Comparison of ENCODE assay signal across 9 cellular contexts in the genomic region with DNA sequence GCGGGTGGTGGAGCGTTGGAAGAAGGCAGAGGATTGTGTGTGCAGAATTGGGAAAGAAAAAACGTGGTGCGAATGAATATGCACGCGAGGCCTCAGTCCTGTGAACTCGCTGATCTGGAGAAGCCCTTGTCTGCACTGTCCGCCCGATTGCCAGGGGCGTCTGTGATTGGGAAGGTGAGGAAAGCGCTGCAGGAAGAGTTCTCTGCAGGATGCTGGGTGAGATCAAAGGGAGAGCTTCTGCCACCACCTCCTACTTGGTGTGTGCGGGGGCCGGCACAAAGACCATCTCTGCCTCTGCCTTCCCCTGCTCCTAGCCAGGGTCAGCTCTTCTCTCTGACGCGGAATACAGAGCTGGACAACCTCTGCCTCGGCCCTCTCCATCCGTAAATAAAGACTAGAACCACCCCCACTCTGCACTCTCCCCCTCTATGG. TPM values are rescaled to one million over a fixed set of nuclear protein-coding genes. Genes with fewer than 3 reads are reported as not detected.
A peak's percentile ranks its signal among the peaks of the same experiment; 100 is the strongest.
DNase-seq lines count a peak whose midpoint lies in the region; ATAC-seq and TF ChIP-seq lines count a peak whose summit lies in the region.
"Had no signal": no experiment of that assay in that cellular context is flagged by ENCODE, and none has a peak within 500 bp of the region (broad histone marks: within the 10 kb centered on the region; RNA-seq: fewer than 3 reads in every experiment).

No MANE protein-coding gene starts in this region.

- DNase-seq in GM23248 (peak; percentile 65), T-cell (no peak), fibroblast of villous mesenchyme (ENCODE audit: low read depth) (no peak), gastrocnemius medialis (no peak), activated gamma-delta T cell treated with Interleukin-2 at 50 U/mL for 16 hours (no peak)
- DNase-seq in activated CD4-positive, CD25-positive, alpha-beta regulatory T cell treated with anti-CD3 and anti-CD28 coated beads, Interleukin-2, amount 50 U/mL, for 72 hours, result no peak

- no peaks in the 10 kb centered on the region for H3K36me3 Mint-ChIP-seq in T-cell

- peak overlapping the region; percentile 94 for H2AFZ ChIP-seq in GM23248

- H3K36me3 ChIP-seq in GM23248 (ENCODE audit: low read depth), result no peaks in the 10 kb centered on the region
- H3K36me3 ChIP-seq in gastrocnemius medialis, result no peaks in the 10 kb centered on the region

- H3K4me1 ChIP-seq in GM23248 (ENCODE audit: insufficient read depth) (0 out of 2 replicates have a peak, but pooled peaks cover 11% of the 10 kb centered on the region), gastrocnemius medialis (peaks cover 22 to 25% of the 10 kb centered on the region in 2 donors)

- no peak for TF ChIP-seq POLR2A in gastrocnemius medialis (IDR thresholded peaks at IDR 0.05)

- WGBS in GM23248 (ENCODE audit: low coverage in 1 of 2, low lambda C conversion rate in 2 of 2, missing lambda C conversion rate in 2 of 2), 2 experiments, result 22 to 24% methylated on average over 17 of the region's 17 CpGs

- peaks cover 42% of the 10 kb centered on the region for H3K79me2 ChIP-seq in GM23248 (ENCODE audit: insufficient read depth)

- H3K4me3 Mint-ChIP-seq in T-cell, result peak overlapping the region; percentile 88 to 94 (median 92)

- H3K9me3 Mint-ChIP-seq in T-cell, result no peaks in the 10 kb centered on the region

- no peaks in the 10 kb centered on the region for H3K9me2 ChIP-seq in GM23248 (ENCODE audit: insufficient read depth)

- peak overlapping the region; percentile 83 for H3K9ac ChIP-seq in GM23248

- H3K4me3 ChIP-seq in GM23248, result peak overlapping the region; percentile 78
- peak overlapping the region; percentile 96 for H3K4me3 ChIP-seq in fibroblast of villous mesenchyme (ENCODE audit: low read depth, low read length)
- H3K4me3 ChIP-seq in gastrocnemius medialis, result peak overlapping the region; percentile 57 to 93 (median 86)

- ATAC-seq in T-cell (replicated peaks in 1 of 4), result no peak
- ATAC-seq in gastrocnemius medialis, result no peak
- no peak for ATAC-seq in activated CD4-positive, CD25-positive, alpha-beta regulatory T cell treated with anti-CD3 and anti-CD28 coated beads, Interleukin-2, amount 50 U/mL, for 24 hours
- no peak for ATAC-seq in GM19395 (IDR thresholded peaks at IDR 0.05; ENCODE audit: unreplicated experiment)

- in situ Hi-C loops in GM23248 (cut with MboI), result no loop called here
- in situ Hi-C loops in gastrocnemius medialis (cut with MboI; ENCODE audit: low sequenced_read_pairs in 4 of 4), result no loop called here

- no peaks in the 10 kb centered on the region for H4K20me1 ChIP-seq in GM23248 (ENCODE audit: insufficient read depth)

- H3K27me3 ChIP-seq in GM23248 (replicated peaks; ENCODE audit: insufficient read depth), result no peaks in the 10 kb centered on the region
- no peaks in the 10 kb centered on the region for H3K27me3 ChIP-seq in gastrocnemius medialis

- no peaks in the 10 kb centered on the region for H3K27me3 Mint-ChIP-seq in T-cell

- POLR2A ChIA-PET in T-cell (lab: Charles Lee), result interaction anchor here in 1 of 2 donors (0.7 kb wide), 1 partner anchor 96 kb away, joined by 5 read pairs; no protein-coding TSS in a partner anchor

- H3F3A ChIP-seq in GM23248 (ENCODE audit: insufficient read depth), result no peaks in the 10 kb centered on the region

- CTCF ChIA-PET in T-cell (lab: Charles Lee), result no interaction called here

- H3K27ac Mint-ChIP-seq in T-cell, result peak overlapping the region in 1 of 2 donors; percentile 92

- intact Hi-C loops in gastrocnemius medialis (cut with DNase I; ENCODE audit: low total_unique reads), result loop anchor here (2.0 kb wide), 1 partner anchor 189 kb away; a partner anchor contains a TSS

- H3K27ac ChIP-seq in GM23248, result peak overlapping the region; percentile 41; the same call in 1 of the 2 replicates
- peak overlapping the region; percentile 68 to 94 (median 84) for H3K27ac ChIP-seq in gastrocnemius medialis

- no peak for TF ChIP-seq CTCF in fibroblast of villous mesenchyme (IDR thresholded peaks at IDR 0.05; ENCODE audit: insufficient read depth, low read depth, low read length)
- no peak for TF ChIP-seq CTCF in gastrocnemius medialis (IDR thresholded peaks at IDR 0.05 in 4 of 5, conservative IDR thresholded peaks at IDR 0.05 in 1 of 5)

- H3K9me3 ChIP-seq in GM23248 (ENCODE audit: low read depth), result no peaks in the 10 kb centered on the region
- no peaks in the 10 kb centered on the region for H3K9me3 ChIP-seq in gastrocnemius medialis

- H3K4me2 ChIP-seq in GM23248 (ENCODE audit: unreplicated experiment), result peak overlapping the region; percentile 70

- peaks cover 28 to 43% (median 42%) of the 10 kb centered on the region in 3 donors for H3K4me1 Mint-ChIP-seq in T-cell

RNA-seq across cellular contexts. Expression of a gene that starts 0.8 kb away (rescaled TPM):
- total RNA-seq in GM23248 (2014; rRNA removed; shearing (Covaris generic)), result 97.5 and 128 TPM in 2 replicates
- 123 and 124 TPM in 2 replicates for polyA plus RNA-seq in GM23248 (2016; fragmentation: Nextera tagmentation; extraction: Ambion mirVana)
- 10 to 100 TPM; 72.3 to 85.9 (median 79.3) TPM for total RNA-seq in T-cell
- total RNA-seq in fibroblast of villous mesenchyme, result 68.0 and 83.3 TPM in 2 replicates
- total RNA-seq in gastrocnemius medialis, result 10 to 100 TPM; 33.0 to 42.5 (median 37.6) TPM

RNA-seq across cellular contexts. Expression of a gene that starts 25.3 kb away (rescaled TPM):
- total RNA-seq in GM23248 (2014; rRNA removed; shearing (Covaris generic)), result not detected in 2 replicates
- polyA plus RNA-seq in GM23248 (2016; fragmentation: Nextera tagmentation; extraction: Ambion mirVana), result not detected in 2 replicates
- total RNA-seq in T-cell (under 1 TPM in 4 of 5 donors, not detected in 1; 0.06 to 0.35 (median 0.20) TPM), fibroblast of villous mesenchyme (under 0.01 TPM in 1 of 2 replicates, not detected in the other), gastrocnemius medialis (not detected)

RNA-seq across cellular contexts. Expression of a gene that starts 29.6 kb away (rescaled TPM):
- total RNA-seq in GM23248 (2014; rRNA removed; shearing (Covaris generic)), result not detected in 2 replicates
- polyA plus RNA-seq in GM23248 (2016; fragmentation: Nextera tagmentation; extraction: Ambion mirVana), result not detected in 2 replicates
- total RNA-seq in T-cell, result not detected
- total RNA-seq in fibroblast of villous mesenchyme, result not detected in 2 replicates
- not detected for total RNA-seq in gastrocnemius medialis
- total RNA-seq: sciatic nerve had no signal

RNA-seq across cellular contexts. Expression of a gene that starts 33.0 kb away (rescaled TPM):
- not detected in 2 replicates for total RNA-seq in GM23248 (2014; rRNA removed; shearing (Covaris generic))
- 0.34 TPM in 1 of 2 replicates, not detected in the other for polyA plus RNA-seq in GM23248 (2016; fragmentation: Nextera tagmentation; extraction: Ambion mirVana)
- total RNA-seq in T-cell (under 1 TPM in 2 of 5 donors, not detected in 3; 0.13 to 0.18 TPM), fibroblast of villous mesenchyme (not detected in 2 replicates), gastrocnemius medialis (not detected)
- total RNA-seq: sciatic nerve had no signal

RNA-seq across cellular contexts. Expression of a gene that starts 34.5 kb away (rescaled TPM):
- total RNA-seq in GM23248 (2014; rRNA removed; shearing (Covaris generic)), result 13.9 and 16.8 TPM in 2 replicates
- 6.0 and 7.2 TPM in 2 replicates for polyA plus RNA-seq in GM23248 (2016; fragmentation: Nextera tagmentation; extraction: Ambion mirVana)
- total RNA-seq in T-cell, result 10 to 100 TPM; 41.1 to 75.5 (median 61.1) TPM
- total RNA-seq in fibroblast of villous mesenchyme, result 10.6 and 13.0 TPM in 2 replicates
- total RNA-seq in gastrocnemius medialis, result 10 to 100 TPM in 1 of 4 donors, 1 to 10 TPM in 3; 1.8 to 15.0 (median 6.3) TPM
